8 cellular contexts compared by ENCODE assay signal in the genomic region with DNA sequence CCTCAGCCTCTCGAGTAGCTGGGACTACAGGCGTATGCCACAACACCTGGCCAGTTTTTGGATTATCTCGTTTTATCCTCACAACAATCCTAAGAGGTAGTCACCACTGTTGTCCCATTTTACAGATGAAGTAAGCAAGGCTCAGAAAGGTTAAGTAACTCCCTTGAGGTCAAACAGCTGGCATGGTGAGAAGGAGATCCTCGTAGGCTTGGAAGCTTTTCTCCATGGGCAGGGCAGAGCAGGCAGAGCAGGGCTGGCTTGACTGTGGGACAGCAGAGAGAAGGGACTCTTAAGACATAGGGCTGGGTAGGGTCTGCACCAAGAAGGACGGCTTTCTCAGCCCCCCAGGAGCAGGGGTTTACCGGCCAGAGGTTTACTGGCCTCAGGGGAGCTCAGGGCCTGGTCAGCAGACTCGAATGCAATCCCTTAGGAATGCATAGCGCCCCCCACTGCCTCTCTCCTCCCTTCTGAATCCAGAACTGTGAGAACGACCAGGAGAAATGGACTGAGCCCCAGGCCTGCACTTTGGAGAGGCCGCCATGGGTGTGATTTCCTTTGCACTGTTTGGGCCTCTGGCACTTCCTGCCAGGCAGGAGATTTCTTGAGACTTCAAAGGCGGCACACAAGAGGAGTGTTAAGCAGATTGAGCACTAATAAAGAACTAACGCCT. TPM values are rescaled to one million over a fixed set of nuclear protein-coding genes. Genes with fewer than 3 reads are reported as not detected.
A peak's percentile ranks its signal among the peaks of the same experiment; 100 is the strongest.
DNase-seq lines count a peak whose midpoint lies in the region; ATAC-seq and TF ChIP-seq lines count a peak whose summit lies in the region.
"Had no signal": no experiment of that assay in that cellular context is flagged by ENCODE, and none has a peak within 500 bp of the region (broad histone marks: within the 10 kb centered on the region; RNA-seq: fewer than 3 reads in every experiment).

No MANE protein-coding gene starts in this region.

- H3K9me3 Mint-ChIP-seq in H9 = peaks cover 14 to 15% of the 10 kb centered on the region in 2 experiments
- no peaks in the 10 kb centered on the region for H3K9me3 Mint-ChIP-seq in activated CD4-positive, alpha-beta memory T cell treated with anti-CD3 and anti-CD28 coated beads, Interleukin-2, amount 10 ng/mL, durations not matched to agents 7 days and 5 days
- H3K9me3 Mint-ChIP-seq: naive B cell had no signal

- no peaks in the 10 kb centered on the region for H3K79me2 ChIP-seq in H9 (ENCODE audit: insufficient read depth, low read length)
- H3K79me2 ChIP-seq in osteoblast (ENCODE audit: insufficient read depth, low read length) = no peaks in the 10 kb centered on the region

- H3K23ac ChIP-seq in H9 (ENCODE audit: insufficient read length, low read depth, low read length) = no peak overlapping the region

- peaks cover 18 to 25% of the 10 kb centered on the region in 2 experiments for H3K4me1 Mint-ChIP-seq in H9
- peaks cover 32% of the 10 kb centered on the region for H3K4me1 Mint-ChIP-seq in activated CD4-positive, alpha-beta memory T cell treated with anti-CD3 and anti-CD28 coated beads, Interleukin-2, amount 10 ng/mL, durations not matched to agents 7 days and 5 days
- H3K4me1 Mint-ChIP-seq: naive B cell had no signal

- H3K23me2 ChIP-seq in H9 (ENCODE audit: insufficient read length, low read depth, low read length, poor library complexity, severe bottlenecking) = no peaks in the 10 kb centered on the region

- no CpG with 5 or more reads among the region's 12 CpGs for WGBS in H9 (ENCODE audit: extremely low coverage, insufficient read length, low lambda C conversion rate)

- no peak overlapping the region for H3T11ph ChIP-seq in H9 (ENCODE audit: low read length)

- H3K56ac ChIP-seq in H9 (ENCODE audit: insufficient read length, low read depth, low read length) = no peak overlapping the region

- H3K27me3 ChIP-seq in H9 (ENCODE audit: insufficient read depth, low read length) (no peaks in the 10 kb centered on the region), osteoblast (ENCODE audit: insufficient read depth, low read length) (no peaks in the 10 kb centered on the region)

- no peak overlapping the region for H2BK15ac ChIP-seq in H9 (ENCODE audit: low read depth, low read length)

- TF ChIP-seq CTCF in H9 (conservative IDR thresholded peaks at IDR 0.05) (peak; percentile 38; the same call in 1 of the 3 replicates), osteoblast (IDR thresholded peaks at IDR 0.05; ENCODE audit: extremely low read depth, low read depth, low read length) (no peak)

- H3K27ac Mint-ChIP-seq in H9 = peak overlapping the region; percentile 87 to 96 (median 89); a peak in 6 of 7 replicates
- H3K27ac Mint-ChIP-seq in activated CD4-positive, alpha-beta memory T cell treated with anti-CD3 and anti-CD28 coated beads, Interleukin-2, amount 10 ng/mL, durations not matched to agents 7 days and 5 days = peak overlapping the region; percentile 59

- peaks cover 4% of the 10 kb centered on the region for H3K9me3 ChIP-seq in H9 (ENCODE audit: control insufficient read depth, low read depth, low read length)
- H3K9me3 ChIP-seq in osteoblast (ENCODE audit: low read depth, low read length) = no peaks in the 10 kb centered on the region

- H3K27ac ChIP-seq in H9 (ENCODE audit: insufficient read length, low read depth, low read length) = no peak overlapping the region
- no peak overlapping the region for H3K27ac ChIP-seq in osteoblast (ENCODE audit: low read depth, low read length)

- peaks cover 4 to 20% (median 8%) of the 10 kb centered on the region in 3 experiments; a peak in 5 of 7 replicates for H3K36me3 Mint-ChIP-seq in H9 (ENCODE audit: insufficient read depth in 1 of 3, low read depth in 3 of 3)
- H3K36me3 Mint-ChIP-seq in activated CD4-positive, alpha-beta memory T cell treated with anti-CD3 and anti-CD28 coated beads, Interleukin-2, amount 10 ng/mL, durations not matched to agents 7 days and 5 days (ENCODE audit: low read depth) = no peaks in the 10 kb centered on the region
- H3K36me3 Mint-ChIP-seq: naive B cell had no signal

- no peak overlapping the region for H3K14ac ChIP-seq in H9 (ENCODE audit: insufficient read depth, low read length)

- DNase-seq in H9 (peak; percentile 82), osteoblast (ENCODE audit: insufficient read length, low spot score, missing footprints) (no peak), NCI-H774 (lab: John Stamatoyannopoulos, UW) (no peak)
- DNase-seq in activated CD4-positive, alpha-beta memory T cell treated with anti-CD3 and anti-CD28 coated beads, Interleukin-2, amount 10 ng/mL, durations not matched to agents 7 days and 5 days = peak; percentile 30
- DNase-seq: naive B cell had no signal

- H3K4me3 Mint-ChIP-seq in H9 = peak overlapping the region in 1 of 2 experiments; percentile 34; a peak in 2 of 5 replicates
- no peak overlapping the region for H3K4me3 Mint-ChIP-seq in activated CD4-positive, alpha-beta memory T cell treated with anti-CD3 and anti-CD28 coated beads, Interleukin-2, amount 10 ng/mL, durations not matched to agents 7 days and 5 days
- H3K4me3 Mint-ChIP-seq: naive B cell had no signal

- CTCF ChIA-PET in activated CD4-positive, alpha-beta memory T cell treated with anti-CD3 and anti-CD28 coated beads, Interleukin-2, amount 10 ng/mL, durations not matched to agents 7 days and 5 days (lab: Charles Lee) = interaction anchor here (1.1 to 1.9 kb wide), 3 partner anchors 13 to 32 kb away, joined by 4 to 12 read pairs (median 10); partner anchors contain the start of gene CDKN2AIP

- H3K27me3 Mint-ChIP-seq in H9 (ENCODE audit: low read depth) = peaks cover 3% of the 10 kb centered on the region; the same call in 1 of the 2 replicates
- H3K27me3 Mint-ChIP-seq in activated CD4-positive, alpha-beta memory T cell treated with anti-CD3 and anti-CD28 coated beads, Interleukin-2, amount 10 ng/mL, durations not matched to agents 7 days and 5 days = no peaks in the 10 kb centered on the region

- H2AFZ ChIP-seq in H9 (ENCODE audit: low read length) (peak overlapping the region; percentile 57), osteoblast (ENCODE audit: low read length) (peak overlapping the region; percentile 30)

- POLR2A ChIA-PET in activated CD4-positive, alpha-beta memory T cell treated with anti-CD3 and anti-CD28 coated beads, Interleukin-2, amount 10 ng/mL, durations not matched to agents 7 days and 5 days (lab: Charles Lee) = interaction anchor here (0.7 to 3.7 kb wide), 4 partner anchors 13 to 74 kb away, joined by 4 to 33 read pairs (median 5); partner anchors contain the start of gene CDKN2AIP

- H3K9ac ChIP-seq in H9 (ENCODE audit: extremely low read depth, insufficient read length, low read length) = no peak overlapping the region

- ATAC-seq in esophagus mucosa (peak; percentile 77), HG02759 (IDR thresholded peaks at IDR 0.05; ENCODE audit: unreplicated experiment) (no peak), GM18858 (IDR thresholded peaks at IDR 0.05; ENCODE audit: unreplicated experiment) (no peak)

- peaks cover 2% of the 10 kb centered on the region; the same call in 1 of the 2 replicates for H3K4me1 ChIP-seq in H9 (ENCODE audit: insufficient read depth, low read length)
- H3K4me1 ChIP-seq in osteoblast (ENCODE audit: insufficient read depth, low read length) = no peaks in the 10 kb centered on the region

- H2BK5ac ChIP-seq in H9 (ENCODE audit: insufficient read length, low read length) = no peak overlapping the region

- no peaks in the 10 kb centered on the region for H3K36me3 ChIP-seq in osteoblast (ENCODE audit: insufficient read depth, low read length)

- no peak overlapping the region for H3K4me3 ChIP-seq in osteoblast (ENCODE audit: insufficient read depth, low read length)

- H2BK120ac ChIP-seq in H9 (ENCODE audit: low read depth, low read length, poor library complexity, severe bottlenecking) = no peak overlapping the region

- no peak overlapping the region for H4K5ac ChIP-seq in H9 (ENCODE audit: insufficient read length, low read depth, low read length)

- H4K91ac ChIP-seq in H9 (ENCODE audit: insufficient read length, low read depth, low read length) = no peak overlapping the region

- H4K20me1 ChIP-seq in H9 (ENCODE audit: control insufficient read depth, insufficient read depth, insufficient read length) (no peaks in the 10 kb centered on the region), osteoblast (ENCODE audit: insufficient read depth, low read length) (no peaks in the 10 kb centered on the region)

- H3K18ac ChIP-seq in H9 (ENCODE audit: insufficient read length, low read depth, low read length) = no peak overlapping the region

- no peak overlapping the region for H3K4ac ChIP-seq in H9 (ENCODE audit: low read depth, low read length)

- H2BK12ac ChIP-seq in H9 (ENCODE audit: insufficient read length, low read depth, low read length) = no peak overlapping the region

- no peak overlapping the region for H3K4me2 ChIP-seq in H9 (ENCODE audit: insufficient read depth, insufficient read length, low read length)
- H3K4me2 ChIP-seq in osteoblast (ENCODE audit: insufficient read depth, low read length) = no peak overlapping the region

- H2BK20ac ChIP-seq in H9 (ENCODE audit: low read depth, low read length, poor library complexity, severe bottlenecking) = no peak overlapping the region

- H2AK5ac ChIP-seq in H9 (ENCODE audit: insufficient read length, low read length) = no peak overlapping the region

- no peak overlapping the region for H4K8ac ChIP-seq in H9 (replicated peaks; ENCODE audit: insufficient read length, low read depth, low read length)

- H3K79me1 ChIP-seq in H9 (ENCODE audit: insufficient read depth, low read depth, low read length, poor library complexity, severe bottlenecking) = no peaks in the 10 kb centered on the region

RNA-seq across cellular contexts. Expression of gene CDKN2AIP, which starts 14.0 kb away (rescaled TPM):
- total RNA-seq in H9 (2021) (23.0 and 24.0 TPM in 2 replicates), esophagus mucosa (17.8 TPM), osteoblast (15.2 and 15.9 TPM in 2 replicates)
- 10 to 100 TPM; 30.5 to 30.9 TPM for total RNA-seq in activated CD4-positive, alpha-beta memory T cell treated with anti-CD3 and anti-CD28 coated beads, Interleukin-2, amount 10 ng/mL, durations not matched to agents 7 days and 5 days

Comparison
In these comparisons a context has a peak if more than half of its experiments do, and no peak if none do; other contexts are left out.
1. DNase-seq: peak in H9 (single experiment) and activated CD4-positive, alpha-beta memory T cell treated with anti-CD3 and anti-CD28 coated beads, Interleukin-2, amount 10 ng/mL, durations not matched to agents 7 days and 5 days (single experiment); none in osteoblast (single experiment) and NCI-H774 (single experiment).